Comparison of ENCODE assay signal across 28 cellular contexts in genomic region chr12:42546709-42547108, GRCh38. TPM values are rescaled to one million over a fixed set of nuclear protein-coding genes. Genes with fewer than 3 reads are reported as not detected.
DNase-seq lines count a peak whose midpoint lies in the region; TF ChIP-seq lines count a peak whose summit lies in the region.
"Had no signal": no experiment of that assay in that cellular context is flagged by ENCODE, and none has a peak within 500 bp of the region (broad histone marks: within the 10 kb centered on the region; RNA-seq: fewer than 3 reads in every experiment).

No MANE protein-coding gene starts in this region.

- H3K36me3 Mint-ChIP-seq in mesothelial cell of epicardium: peaks cover 12% of the 10 kb centered on the region
- H3K36me3 Mint-ChIP-seq: CD14-positive monocyte; CD8-positive, alpha-beta memory T cell had no signal

- TF ChIP-seq EP300 in stomach (IDR thresholded peaks at IDR 0.05): no peak

- TF ChIP-seq POLR2A in vagina (IDR thresholded peaks at IDR 0.05): no peak
- no peak for TF ChIP-seq POLR2A in stomach (IDR thresholded peaks at IDR 0.05)

- intact Hi-C loops in vagina (cut with DNase I) (no loop called here), stomach (cut with DNase I; ENCODE audit: low total_unique reads) (no loop called here)

- H3K9me3 ChIP-seq in cardiac muscle cell (ENCODE audit: low read depth): no peaks in the 10 kb centered on the region
- no peaks in the 10 kb centered on the region for H3K9me3 ChIP-seq in right atrium auricular region
- no peaks in the 10 kb centered on the region for H3K9me3 ChIP-seq in adipocyte (ENCODE audit: control insufficient read depth, low read length)
- no peaks in the 10 kb centered on the region for H3K9me3 ChIP-seq in vagina
- no peaks in the 10 kb centered on the region for H3K9me3 ChIP-seq in stomach
- H3K9me3 ChIP-seq: BE2C had no signal

- H3K36me3 ChIP-seq in cardiac muscle cell (peaks cover 40% of the 10 kb centered on the region), right atrium auricular region (no peaks in the 10 kb centered on the region), adipocyte (ENCODE audit: control insufficient read depth, insufficient read depth, low read length, severe bottlenecking) (no peaks in the 10 kb centered on the region), vagina (no peaks in the 10 kb centered on the region), stomach (peaks cover 0 to 11% (median 0%) of the 10 kb centered on the region in 4 donors)

- H3K27ac Mint-ChIP-seq in mesothelial cell of epicardium: peak overlapping the region; percentile 45
- H3K27ac Mint-ChIP-seq: CD8-positive, alpha-beta memory T cell; GM23338 had no signal

- H3K27me3 Mint-ChIP-seq in mesothelial cell of epicardium (ENCODE audit: low read depth): no peaks in the 10 kb centered on the region

- no peaks in the 10 kb centered on the region for H3K9me3 Mint-ChIP-seq in mesothelial cell of epicardium
- H3K9me3 Mint-ChIP-seq: GM23338, H9 had no signal

- H3K4me3 ChIP-seq in cardiac muscle cell: no peak overlapping the region
- no peak overlapping the region for H3K4me3 ChIP-seq in right atrium auricular region
- peak overlapping the region; percentile 54 for H3K4me3 ChIP-seq in adipocyte (ENCODE audit: low read length)
- H3K4me3 ChIP-seq in vagina: no peak overlapping the region
- no peak overlapping the region for H3K4me3 ChIP-seq in stomach
- H3K4me3 ChIP-seq: GM23338 had no signal

- H3K4me1 ChIP-seq in cardiac muscle cell (ENCODE audit: low read depth): no peaks in the 10 kb centered on the region
- H3K4me1 ChIP-seq in right atrium auricular region: no peaks in the 10 kb centered on the region
- peaks cover 15% of the 10 kb centered on the region for H3K4me1 ChIP-seq in adipocyte (ENCODE audit: control insufficient read depth, insufficient read depth, low read length)
- no peaks in the 10 kb centered on the region for H3K4me1 ChIP-seq in vagina
- no peaks in the 10 kb centered on the region for H3K4me1 ChIP-seq in stomach
- H3K4me1 ChIP-seq: BE2C had no signal

- H3K9ac ChIP-seq in adipocyte (ENCODE audit: low read length): peak overlapping the region; percentile 38

- H3K27me3 ChIP-seq in cardiac muscle cell: no peaks in the 10 kb centered on the region
- H3K27me3 ChIP-seq in right atrium auricular region: no peaks in the 10 kb centered on the region
- no peaks in the 10 kb centered on the region for H3K27me3 ChIP-seq in adipocyte (replicated peaks; ENCODE audit: control insufficient read depth, insufficient read depth, low read length)
- H3K27me3 ChIP-seq in vagina: no peaks in the 10 kb centered on the region
- no peaks in the 10 kb centered on the region for H3K27me3 ChIP-seq in stomach
- H3K27me3 ChIP-seq: BE2C had no signal

- no peak overlapping the region for H3K4me3 Mint-ChIP-seq in mesothelial cell of epicardium
- H3K4me3 Mint-ChIP-seq: CD14-positive monocyte; CD8-positive, alpha-beta memory T cell; GM23338; H9 had no signal

- H3K4me1 Mint-ChIP-seq in mesothelial cell of epicardium: peaks cover 32% of the 10 kb centered on the region
- H3K4me1 Mint-ChIP-seq: CD14-positive monocyte; CD8-positive, alpha-beta memory T cell had no signal

- TF ChIP-seq CTCF in cardiac muscle cell (IDR thresholded peaks at IDR 0.05; ENCODE audit: low read depth, low read length): no peak
- no peak for TF ChIP-seq CTCF in right atrium auricular region (IDR thresholded peaks at IDR 0.05)
- no peak for TF ChIP-seq CTCF in mesothelial cell of epicardium (IDR thresholded peaks at IDR 0.05; ENCODE audit: unreplicated experiment)
- TF ChIP-seq CTCF in vagina (IDR thresholded peaks at IDR 0.05): no peak
- no peak for TF ChIP-seq CTCF in stomach (IDR thresholded peaks at IDR 0.05)

- H3K27ac ChIP-seq in cardiac muscle cell: peak overlapping the region; percentile 48
- no peak overlapping the region for H3K27ac ChIP-seq in right atrium auricular region
- H3K27ac ChIP-seq in vagina: peak overlapping the region; percentile 17
- no peak overlapping the region for H3K27ac ChIP-seq in stomach
- H3K27ac ChIP-seq: 22Rv1 had no signal

- 87 to 92% (median 90%) methylated on average over 2 of the region's 2 CpGs for WGBS in stomach, 5 donors

- no peak for DNase-seq in cardiac muscle cell (ENCODE audit: low read depth in 1 of 2, low spot score in 1 of 2)
- DNase-seq in right atrium auricular region (ENCODE audit: low spot score): no peak
- DNase-seq in adipocyte (ENCODE audit: low read depth): no peak
- DNase-seq in mesothelial cell of epicardium (ENCODE audit: low spot score in 2 of 2, unreplicated experiment in 2 of 2): no peak
- no peak for DNase-seq in vagina (ENCODE audit: extremely low spot score in 2 of 2)
- no peak for DNase-seq in stimulated activated CD4-positive, alpha-beta T cell treated with anti-CD3 and anti-CD28 coated beads, Interleukin-2, amount 100 ng/mL, for 24 hours
- DNase-seq in stomach: no peak
- DNase-seq in NCI-H748 treated with DMSO at 0.1 percent for 48 hours (lab: John Stamatoyannopoulos, UW): no peak
- DNase-seq: ACHN; BE2C; CD8-positive, alpha-beta memory T cell; DMS 273 treated with DMSO at 0.1 percent for 48 hours; DMS79 treated with DMSO at 0.1 percent for 48 hours; GF-D8; H9; Kasumi-1; MV-4-11; NCI-H1105; NCI-H1436 treated with DMSO at 0.1 percent for 48 hours; NCI-H187 treated with DMSO at 0.1 percent for 48 hours; NCI-H2171 treated with DMSO at 0.1 percent for 48 hours; NCI-H345; NCI-H510A treated with DMSO at 0.1 percent for 48 hours; PC-3 had no signal

RNA-seq across cellular contexts. Expression of gene PRICKLE1, which starts 42.8 kb away (rescaled TPM):
- total RNA-seq in cardiac muscle cell (58.8 and 71.4 TPM in 2 replicates), right atrium auricular region (10 to 100 TPM in 1 of 2 donors, 1 to 10 TPM in 1; 7.6 to 19.7 TPM), mesothelial cell of epicardium (79.4 to 89.1 TPM (median 80.7 TPM) in 3 replicates), vagina (25.3 TPM), stomach (10 to 100 TPM in 2 of 5 donors, 1 to 10 TPM in 3; 2.2 to 15.1 (median 2.9) TPM)
- polyA plus RNA-seq in cardiac muscle cell (105 and 121 TPM in 2 replicates), stomach (1 to 10 TPM in 2 of 3 donors, under 1 TPM in 1; 0.80 to 8.1 (median 2.3) TPM)
- total RNA-seq: CD8-positive, alpha-beta memory T cell; HepG2 had no signal
- polyA plus RNA-seq: HepG2 had no signal

Comparison
In these comparisons a context has a peak if more than half of its experiments do, and no peak if none do; other contexts are left out.
1. H3K27ac ChIP-seq: peak in cardiac muscle cell (single experiment) and vagina (single experiment); none in right atrium auricular region (0 of 2) and stomach (0 of 5).